8 cellular contexts compared by ENCODE assay signal in the genomic region with DNA sequence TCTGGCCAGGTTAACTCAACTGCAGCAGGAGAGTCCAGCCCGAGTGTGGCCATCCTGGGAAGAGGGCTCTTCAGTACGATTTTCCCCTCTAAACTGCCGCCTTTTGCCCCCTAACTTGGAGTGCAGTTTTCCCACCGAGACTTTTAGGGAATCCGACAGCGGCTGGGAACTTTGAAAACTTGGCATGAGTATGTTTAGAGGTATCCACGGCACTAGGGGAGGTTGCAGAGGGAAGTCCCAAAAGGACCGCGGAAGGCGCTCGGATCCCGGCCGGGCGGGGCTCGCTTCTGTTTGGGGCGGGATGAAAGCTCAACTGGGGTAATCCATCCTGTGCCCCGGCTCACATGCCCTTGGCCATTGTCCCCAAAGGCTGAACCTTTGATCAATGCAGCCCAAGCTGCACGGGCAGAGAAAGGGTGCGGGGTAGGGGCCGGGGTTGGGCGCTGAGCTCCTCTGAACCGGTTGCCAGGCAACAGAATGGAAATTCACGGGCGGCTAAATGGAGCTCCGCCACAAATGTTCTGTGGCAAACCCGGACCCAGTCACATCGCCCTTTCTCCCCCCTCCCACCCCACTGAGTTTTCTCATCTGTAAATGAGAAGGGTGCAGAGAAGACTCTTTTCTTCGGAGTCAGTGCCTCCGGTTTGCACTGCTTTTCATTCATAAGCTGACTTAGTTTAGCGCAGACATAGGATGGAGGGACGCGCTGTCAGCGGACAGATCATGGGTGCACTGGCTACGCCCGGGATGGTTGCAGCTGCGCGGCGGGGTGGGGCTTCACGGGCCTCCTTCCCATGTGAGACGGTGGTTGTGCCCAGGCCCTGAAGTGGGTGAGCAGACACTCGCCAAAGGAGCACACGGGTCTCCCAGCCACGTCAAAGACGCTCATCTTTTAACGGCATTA. TPM values are rescaled to one million over a fixed set of nuclear protein-coding genes. Genes with fewer than 3 reads are reported as not detected.
DNase-seq lines count a peak whose midpoint lies in the region; ATAC-seq and TF ChIP-seq lines count a peak whose summit lies in the region.

No MANE protein-coding gene starts in this region.

- peaks cover 72% of the 10 kb centered on the region for H3K27me3 Mint-ChIP-seq in activated T-helper 1 cell treated with anti-CD3 and anti-CD28 coated beads, Interleukin-12 subunit alpha, Interleukin-12 subunit beta, Interleukin-2, Interleukin-4 antibody, amounts not matched to agents 30 ng/mL and 10 ng/mL and 1 ng/mL, durations not matched to agents 14 hours and 24 hours and 36 hours (ENCODE audit: insufficient read depth)

- H4K20me1 ChIP-seq in IMR-90 (ENCODE audit: insufficient read depth, low read length): no peaks in the 10 kb centered on the region

- H3K9me3 Mint-ChIP-seq in activated T-helper 1 cell treated with anti-CD3 and anti-CD28 coated beads, Interleukin-12 subunit alpha, Interleukin-12 subunit beta, Interleukin-2, Interleukin-4 antibody, amounts not matched to agents 30 ng/mL and 10 ng/mL and 1 ng/mL, durations not matched to agents 14 hours and 24 hours and 36 hours: no peaks in the 10 kb centered on the region

- no peak overlapping the region for H4K91ac ChIP-seq in IMR-90 (ENCODE audit: insufficient read depth, low read depth, low read length)

- no peaks in the 10 kb centered on the region for H3K36me3 ChIP-seq in IMR-90 (ENCODE audit: control insufficient read depth, insufficient read depth, low read length)
- H3K36me3 ChIP-seq in left ventricle myocardium inferior: no peaks in the 10 kb centered on the region

- TF ChIP-seq RAD21 in IMR-90 (IDR thresholded peaks at IDR 0.05; ENCODE audit: low read length): no peak

- ATAC-seq in IMR-90 (ENCODE audit: low read depth): peak; percentile 5; the same call in 1 of the 2 replicates
- ATAC-seq in HG03469 (IDR thresholded peaks at IDR 0.05; ENCODE audit: unreplicated experiment): no peak
- ATAC-seq in GM21447 (IDR thresholded peaks at IDR 0.05; ENCODE audit: unreplicated experiment): no peak

- H3K79me1 ChIP-seq in IMR-90 (ENCODE audit: low read depth in 1 of 2, low read length in 2 of 2): no peaks in the 10 kb centered on the region

- H3K14ac ChIP-seq in IMR-90 (replicated peaks; ENCODE audit: low read depth, low read length): no peak overlapping the region

- CTCF ChIA-PET in IMR-90 (lab: Yijun Ruan, JAX): interaction anchor here (0.7 kb wide), 1 partner anchor 264 kb away, joined by 3 read pairs; no protein-coding TSS in a partner anchor

- H4K5ac ChIP-seq in IMR-90 (ENCODE audit: low read depth, low read length): no peak overlapping the region

- 0 out of 2 replicates have a peak overlapping the region, but pooled peaks have one; percentile 11 for H3K23ac ChIP-seq in IMR-90 (ENCODE audit: low read depth, low read length)

- no peak overlapping the region for H3K4ac ChIP-seq in IMR-90 (ENCODE audit: low read depth, low read length)

- POLR2A ChIA-PET in IMR-90 (lab: Charles Lee; ENCODE audit: unreplicated experiment): no interaction called here

- H3K4me1 ChIP-seq in IMR-90 (ENCODE audit: control insufficient read depth, insufficient read depth, low read length): peaks cover 5% of the 10 kb centered on the region
- H3K4me1 ChIP-seq in left ventricle myocardium inferior: peaks cover 59% of the 10 kb centered on the region

- H3K4me3 ChIP-seq in IMR-90 (ENCODE audit: insufficient read depth, low read depth, low read length) (peak overlapping the region; percentile 60), left ventricle myocardium inferior (peak overlapping the region; percentile 81)

- intact Hi-C loops in IMR-90 (cut with micrococcal nuclease): no loop called here
- intact Hi-C loops in activated T-helper 1 cell treated with anti-CD3 and anti-CD28 coated beads, Interleukin-12 subunit alpha, Interleukin-12 subunit beta, Interleukin-2, Interleukin-4 antibody, amounts not matched to agents 30 ng/mL and 10 ng/mL and 1 ng/mL, durations not matched to agents 14 hours and 24 hours and 36 hours (cut with micrococcal nuclease): loop anchor here (5.0 to 10.0 kb wide), 5 partner anchors 186 to 1721 kb away; partner anchors contain the start of genes DSP, NRN1, SLC35B3 and SSR1
- intact Hi-C loops in left ventricle myocardium inferior (cut with micrococcal nuclease): no loop called here

- H3K27ac ChIP-seq in IMR-90 (ENCODE audit: insufficient read depth, low read length): no peak overlapping the region
- peak overlapping the region; percentile 29 for H3K27ac ChIP-seq in left ventricle myocardium inferior (replicated peaks)

- peak overlapping the region; percentile 67 for H2AFZ ChIP-seq in IMR-90 (replicated peaks; ENCODE audit: low read length, poor library complexity)

- peak overlapping the region; percentile 1 for H3K27ac Mint-ChIP-seq in activated T-helper 1 cell treated with anti-CD3 and anti-CD28 coated beads, Interleukin-12 subunit alpha, Interleukin-12 subunit beta, Interleukin-2, Interleukin-4 antibody, amounts not matched to agents 30 ng/mL and 10 ng/mL and 1 ng/mL, durations not matched to agents 14 hours and 24 hours and 36 hours

- no peak overlapping the region for H2BK5ac ChIP-seq in IMR-90 (ENCODE audit: low read depth, low read length, poor library complexity, severe bottlenecking)

- peaks cover 4% of the 10 kb centered on the region for H3K9me1 ChIP-seq in IMR-90 (ENCODE audit: insufficient read depth, low read length)

- no peak overlapping the region for H2BK120ac ChIP-seq in IMR-90 (ENCODE audit: low read depth, low read length)

- BruUV-seq in IMR-90 (replicated peaks; lab: Mats Ljungman, UMichigan): no TSS peak

- H3K18ac ChIP-seq in IMR-90 (ENCODE audit: low read depth, low read length): no peak overlapping the region

- dilution Hi-C loops in IMR-90 (cut with HindIII; ENCODE audit: low sequenced_read_pairs, unreplicated experiment): no loop called here

- H2AK9ac ChIP-seq in IMR-90 (replicated peaks; ENCODE audit: low read depth, low read length, poor library complexity): no peak overlapping the region

- H2AK5ac ChIP-seq in IMR-90 (ENCODE audit: low read depth, low read length): no peak overlapping the region

- H3K9ac ChIP-seq in IMR-90 (ENCODE audit: low read depth, low read length): 0 out of 2 replicates have a peak overlapping the region, but pooled peaks have one; percentile 3

- H2BK20ac ChIP-seq in IMR-90 (ENCODE audit: low read depth, low read length): no peak overlapping the region

- TF ChIP-seq POLR2A in IMR-90 (IDR thresholded peaks at IDR 0.05; ENCODE audit: low read depth, low read length): no peak

- H2BK15ac ChIP-seq in IMR-90 (ENCODE audit: low read depth, low read length): no peak overlapping the region

- in situ Hi-C loops in IMR-90 (cut with MboI; ENCODE audit: low sequenced_read_pairs): loop anchor here (10.0 kb wide), 1 partner anchor 167 kb away; no protein-coding TSS in a partner anchor

- peaks cover 45% of the 10 kb centered on the region for H3K27me3 ChIP-seq in IMR-90 (ENCODE audit: control insufficient read depth, insufficient read depth, low read length)
- H3K27me3 ChIP-seq in left ventricle myocardium inferior (ENCODE audit: low read depth): peaks cover 99% of the 10 kb centered on the region

- peak overlapping the region; percentile 68 for H3K4me3 Mint-ChIP-seq in activated T-helper 1 cell treated with anti-CD3 and anti-CD28 coated beads, Interleukin-12 subunit alpha, Interleukin-12 subunit beta, Interleukin-2, Interleukin-4 antibody, amounts not matched to agents 30 ng/mL and 10 ng/mL and 1 ng/mL, durations not matched to agents 14 hours and 24 hours and 36 hours

- H3K4me1 Mint-ChIP-seq in activated T-helper 1 cell treated with anti-CD3 and anti-CD28 coated beads, Interleukin-12 subunit alpha, Interleukin-12 subunit beta, Interleukin-2, Interleukin-4 antibody, amounts not matched to agents 30 ng/mL and 10 ng/mL and 1 ng/mL, durations not matched to agents 14 hours and 24 hours and 36 hours (ENCODE audit: low read depth): peaks cover 17% of the 10 kb centered on the region

- no peak overlapping the region for H4K8ac ChIP-seq in IMR-90 (ENCODE audit: low read depth in 2 of 2, low read length in 2 of 2)

- whole genome bisulfite sequencing in IMR-90 (ENCODE audit: extremely low coverage in 2 of 2, insufficient read length in 1 of 2), 2 experiments: 18% methylated on average over 10 of the region's 45 CpGs; no CpG with 5 or more reads in 1 of the 2 experiments

- H3K9me3 ChIP-seq in IMR-90 (ENCODE audit: control insufficient read depth, insufficient read depth, low read length): no peaks in the 10 kb centered on the region
- H3K9me3 ChIP-seq in left ventricle myocardium inferior (replicated peaks): no peaks in the 10 kb centered on the region

- H3K4me2 ChIP-seq in IMR-90 (ENCODE audit: low read depth, low read length): peak overlapping the region; percentile 98

- no peak for TF ChIP-seq CTCF in IMR-90 (conservative IDR thresholded peaks at IDR 0.05; ENCODE audit: low read depth, low read length)
- no peak for TF ChIP-seq CTCF in left ventricle myocardium inferior (IDR thresholded peaks at IDR 0.05; ENCODE audit: borderline replicate concordance)

- DNase-seq in EH (ENCODE audit: low read depth): peak; percentile 26
- DNase-seq in IMR-90: no peak
- no peak for DNase-seq in activated T-helper 1 cell treated with anti-CD3 and anti-CD28 coated beads, Interleukin-12 subunit alpha, Interleukin-12 subunit beta, Interleukin-2, Interleukin-4 antibody, amounts not matched to agents 30 ng/mL and 10 ng/mL and 1 ng/mL, durations not matched to agents 14 hours and 24 hours and 36 hours (ENCODE audit: low spot score)
- peak; percentile 26 for DNase-seq in left ventricle myocardium inferior
- DNase-seq in putamen (ENCODE audit: low spot score): peak; percentile 37
- DNase-seq in HPDE6-E6E7 (ENCODE audit: extremely low spot score): no peak

- H3K36me3 Mint-ChIP-seq in activated T-helper 1 cell treated with anti-CD3 and anti-CD28 coated beads, Interleukin-12 subunit alpha, Interleukin-12 subunit beta, Interleukin-2, Interleukin-4 antibody, amounts not matched to agents 30 ng/mL and 10 ng/mL and 1 ng/mL, durations not matched to agents 14 hours and 24 hours and 36 hours (ENCODE audit: low read depth): peaks cover 2% of the 10 kb centered on the region

- H3K56ac ChIP-seq in IMR-90 (ENCODE audit: extremely low read depth, insufficient read depth, low read length): no peak overlapping the region

TF ChIP-seq in IMR-90, 13 proteins besides CTCF, POLR2A, EP300 and RAD21 (continues in another document):
- TF ChIP-seq CHD1 (IDR thresholded peaks at IDR 0.05; ENCODE audit: low read depth, low read length) (no peak), FOS (IDR thresholded peaks at IDR 0.05; ENCODE audit: low read depth, low read length) (no peak), NFE2L2 (IDR thresholded peaks at IDR 0.05; ENCODE audit: low read depth, low read length) (no peak), MAZ (IDR thresholded peaks at IDR 0.05; ENCODE audit: borderline replicate concordance, low read depth, low read length) (no peak)

RNA-seq across cellular contexts. Expression of gene BMP6, which starts 2.3 kb away (rescaled TPM):
- 0.18 and 0.28 TPM in 2 replicates for total RNA-seq in IMR-90 (2012; rRNA removed)
- polyA plus RNA-seq in IMR-90 (2012; rRNA removed): 0.19 TPM in 2 replicates
- polyA plus RNA-seq in IMR-90 (2012; cell fraction: cytosol; rRNA removed): 0.14 and 0.20 TPM in 2 replicates
- polyA plus RNA-seq in IMR-90 (2012; cell fraction: nucleus; rRNA removed; ENCODE audit: low replicate concordance): 0.07 and 0.17 TPM in 2 replicates
- 0.86 and 1.1 TPM in 2 replicates for total RNA-seq in activated T-helper 1 cell treated with anti-CD3 and anti-CD28 coated beads, Interleukin-12 subunit alpha, Interleukin-12 subunit beta, Interleukin-2, Interleukin-4 antibody, amounts not matched to agents 30 ng/mL and 10 ng/mL and 1 ng/mL, durations not matched to agents 14 hours and 24 hours and 36 hours
- 5.2 TPM for total RNA-seq in left ventricle myocardium inferior

Comparison
In these comparisons a context has a peak if more than half of its experiments do, and no peak if none do; other contexts are left out.
1. DNase-seq: peak in EH (single experiment), left ventricle myocardium inferior (single experiment) and putamen (single experiment); none in IMR-90 (single experiment), activated T-helper 1 cell treated with anti-CD3 and anti-CD28 coated beads, Interleukin-12 subunit alpha, Interleukin-12 subunit beta, Interleukin-2, Interleukin-4 antibody, amounts not matched to agents 30 ng/mL and 10 ng/mL and 1 ng/mL, durations not matched to agents 14 hours and 24 hours and 36 hours (single experiment) and HPDE6-E6E7 (single experiment).